27 cellular contexts compared by ENCODE assay signal in the genomic region with DNA sequence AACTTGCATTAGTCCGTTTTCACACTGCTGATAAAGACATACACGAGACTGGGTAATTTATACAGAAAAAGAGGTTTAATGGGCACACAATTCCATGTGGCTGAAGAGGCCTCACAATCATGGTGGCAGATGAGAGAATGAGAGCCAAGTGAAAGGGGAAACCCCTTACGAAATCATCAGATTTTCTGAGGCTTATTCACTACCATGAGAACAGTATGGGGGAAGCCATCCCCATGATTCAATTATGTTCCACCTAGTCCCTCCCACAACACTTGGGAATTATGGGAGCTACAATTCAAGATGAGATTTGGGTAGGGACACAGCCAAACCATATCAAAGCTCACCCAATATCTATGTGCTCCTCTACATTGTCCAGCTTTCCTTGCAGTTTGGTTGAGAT. TPM values are rescaled to one million over a fixed set of nuclear protein-coding genes. Genes with fewer than 3 reads are reported as not detected.
DNase-seq lines count a peak whose midpoint lies in the region; ATAC-seq, FAIRE-seq and TF ChIP-seq lines count a peak whose summit lies in the region.
"Had no signal": no experiment of that assay in that cellular context is flagged by ENCODE, and none has a peak within 500 bp of the region (broad histone marks: within the 10 kb centered on the region; RNA-seq: fewer than 3 reads in every experiment).

No MANE protein-coding gene starts in this region.

- no peak for FAIRE-seq in bronchial epithelial cell (lab: Jason Lieb, UNC)
- FAIRE-seq: A204.1, D721Med, GM12878, H1, HepG2, K562 had no signal

- no peak overlapping the region for H3K4me3 ChIP-seq in bronchial epithelial cell (ENCODE audit: low read depth, low read length)
- H3K4me3 ChIP-seq: BLaER1, GM12878, K562, SJCRH30 had no signal

- no peak for ATAC-seq in omental fat pad (ENCODE audit: low FRiP score)
- ATAC-seq: GM12878, HCT116, HepG2, K562, PC-3, Right ventricle myocardium inferior, SK-N-SH treated with all-trans-retinoic acid at 6 μM for 48 hours had no signal

- intact Hi-C loops in posterior cingulate gyrus (cut with DNase I): no loop called here

- TF ChIP-seq CTCF in bronchial epithelial cell (IDR thresholded peaks at IDR 0.05; ENCODE audit: insufficient read depth, low read length, severe bottlenecking) (no peak), omental fat pad (IDR thresholded peaks at IDR 0.05) (no peak)

- H3K36me3 ChIP-seq in bronchial epithelial cell (ENCODE audit: control insufficient read depth, insufficient read depth, low read length): no peaks in the 10 kb centered on the region
- H3K36me3 ChIP-seq: BLaER1, SJCRH30 had no signal

- DNase-seq in EH (ENCODE audit: low read depth) (peak; percentile 15), LHCN-M2 (ENCODE audit: low read depth) (peak; percentile 10), bronchial epithelial cell (ENCODE audit: low read depth) (peak; percentile 38), kidney tubule cell (ENCODE audit: low spot score) (peak; percentile 48), HPDE6-E6E7 (ENCODE audit: extremely low spot score) (no peak), omental fat pad (ENCODE audit: low spot score) (no peak), posterior cingulate gyrus (no peak)
- DNase-seq: CD4-positive, CD25-positive, alpha-beta regulatory T cell; GDM1; Kasumi-1; MM.1S; NCI-H2029; NCI-H446; NCI-H524 treated with DMSO at 0.1 percent for 48 hours; NCI-H774; PC-3; SJCRH30 had no signal

- no peaks in the 10 kb centered on the region for H3K27me3 ChIP-seq in bronchial epithelial cell (ENCODE audit: control insufficient read depth, insufficient read depth, low read length)
- H3K27me3 ChIP-seq: BLaER1, SJCRH30 had no signal

RNA-seq across cellular contexts. Expression of a gene that starts 16.0 kb away (rescaled TPM):
- total RNA-seq in LHCN-M2 (2014; rRNA removed): 87.3 and 97.9 TPM in 2 replicates
- polyA plus RNA-seq in LHCN-M2 (2012): 112 TPM
- 85.8 and 95.3 TPM in 2 replicates for total RNA-seq in bronchial epithelial cell
- 10 to 100 TPM in 3 of 4 donors, 1 to 10 TPM in 1; 6.8 to 91.5 (median 25.6) TPM for total RNA-seq in omental fat pad

Comparison
In these comparisons a context has a peak if more than half of its experiments do, and no peak if none do; other contexts are left out.
1. DNase-seq: peak in EH (single experiment), LHCN-M2 (single experiment), bronchial epithelial cell (single experiment) and kidney tubule cell (single experiment); none in HPDE6-E6E7 (single experiment), omental fat pad (single experiment) and posterior cingulate gyrus (0 of 10).